ENCODE assay signal across 21 cellular contexts in the genomic region with DNA sequence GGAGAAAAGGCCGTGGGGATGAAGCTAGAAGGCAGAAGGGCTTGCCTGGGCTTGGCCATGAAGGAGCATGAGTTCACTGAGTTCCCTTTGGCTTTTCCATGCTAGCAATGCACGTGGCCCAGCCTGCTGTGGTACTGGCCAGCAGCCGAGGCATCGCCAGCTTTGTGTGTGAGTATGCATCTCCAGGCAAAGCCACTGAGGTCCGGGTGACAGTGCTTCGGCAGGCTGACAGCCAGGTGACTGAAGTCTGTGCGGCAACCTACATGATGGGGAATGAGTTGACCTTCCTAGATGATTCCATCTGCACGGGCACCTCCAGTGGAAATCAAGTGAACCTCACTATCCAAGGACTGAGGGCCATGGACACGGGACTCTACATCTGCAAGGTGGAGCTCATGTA. TPM values are rescaled to one million over a fixed set of nuclear protein-coding genes. Genes with fewer than 3 reads are reported as not detected.
A peak's percentile ranks its signal among the peaks of the same experiment; 100 is the strongest.
DNase-seq lines count a peak whose midpoint lies in the region; ATAC-seq lines count a peak whose summit lies in the region.
"Had no signal": no experiment of that assay in that cellular context is flagged by ENCODE, and none has a peak within 500 bp of the region (broad histone marks: within the 10 kb centered on the region; RNA-seq: fewer than 3 reads in every experiment).

No MANE protein-coding gene starts in this region.

- peak in 1 of 3 donors; percentile 70 for DNase-seq in CD4-positive, CD25-positive, alpha-beta regulatory T cell
- no peak for DNase-seq in CD4-positive, alpha-beta memory T cell
- peak in 1 of 2 donors; percentile 35 for DNase-seq in activated T-cell treated with anti-CD3 and anti-CD28 coated beads, Interleukin-2, amount 50 U/mL, for 72 hours
- no peak for DNase-seq in effector memory CD8-positive, alpha-beta T cell
- DNase-seq in NCI-H187 (lab: John Stamatoyannopoulos, UW): no peak
- DNase-seq in cerebellar cortex (ENCODE audit: low spot score): no peak
- DNase-seq: amygdala, BE2C, DMS 273 treated with DMSO at 0.1 percent for 48 hours, KBM-7, left cardiac atrium, NCI-H2029 treated with DMSO at 0.1 percent for 48 hours, NCI-H524 treated with DMSO at 0.1 percent for 48 hours, psoas muscle, SIG-M5, WERI-Rb-1 had no signal

- peak overlapping the region; percentile 99 for H3K27ac Mint-ChIP-seq in CD4-positive, CD25-positive, alpha-beta regulatory T cell
- peak overlapping the region; percentile 89 to 98 (median 96) for H3K27ac Mint-ChIP-seq in CD4-positive, alpha-beta memory T cell
- peak overlapping the region; percentile 99 for H3K27ac Mint-ChIP-seq in activated T-cell treated with anti-CD3 and anti-CD28 coated beads, Interleukin-2, amount 50 U/mL, for 72 hours
- peak overlapping the region; percentile 86 to 91 for H3K27ac Mint-ChIP-seq in effector memory CD8-positive, alpha-beta T cell
- H3K27ac Mint-ChIP-seq: neural progenitor cell had no signal

- H3K9me3 ChIP-seq in CD4-positive, CD25-positive, alpha-beta regulatory T cell (ENCODE audit: control insufficient read depth in 2 of 2, low read length in 2 of 2): no peaks in the 10 kb centered on the region
- no peaks in the 10 kb centered on the region for H3K9me3 ChIP-seq in CD4-positive, alpha-beta memory T cell (ENCODE audit: control insufficient read depth in 1 of 2, low read length in 2 of 2)
- H3K9me3 ChIP-seq: BE2C, psoas muscle had no signal

- peaks cover 55% of the 10 kb centered on the region for H3K36me3 ChIP-seq in CD4-positive, CD25-positive, alpha-beta regulatory T cell (ENCODE audit: control insufficient read depth, insufficient read depth, low read length)
- peaks cover 13% of the 10 kb centered on the region for H3K36me3 ChIP-seq in CD4-positive, alpha-beta memory T cell (ENCODE audit: insufficient read depth, low read length)
- H3K36me3 ChIP-seq: BE2C, neural progenitor cell, WERI-Rb-1 had no signal

- H3K4me1 ChIP-seq in CD4-positive, CD25-positive, alpha-beta regulatory T cell (ENCODE audit: control insufficient read depth, insufficient read depth, low read length, poor library complexity, severe bottlenecking): peaks cover 72% of the 10 kb centered on the region
- peaks cover 88% of the 10 kb centered on the region for H3K4me1 ChIP-seq in CD4-positive, alpha-beta memory T cell (ENCODE audit: insufficient read depth, low read length)
- H3K4me1 ChIP-seq: BE2C, neural progenitor cell, psoas muscle had no signal

- peak overlapping the region; percentile 95 for H3K27ac ChIP-seq in CD4-positive, CD25-positive, alpha-beta regulatory T cell (ENCODE audit: insufficient read depth, low read length, poor library complexity, severe bottlenecking)
- H3K27ac ChIP-seq in CD4-positive, alpha-beta memory T cell (ENCODE audit: low read depth, low read length): peak overlapping the region; percentile 59
- H3K27ac ChIP-seq: neural progenitor cell, psoas muscle, WERI-Rb-1 had no signal

- peaks cover 31 to 59% (median 42%) of the 10 kb centered on the region in 4 donors for H3K4me1 Mint-ChIP-seq in CD4-positive, CD25-positive, alpha-beta regulatory T cell
- peaks cover 62 to 88% (median 77%) of the 10 kb centered on the region in 4 donors for H3K4me1 Mint-ChIP-seq in CD4-positive, alpha-beta memory T cell
- peaks cover 64% of the 10 kb centered on the region for H3K4me1 Mint-ChIP-seq in activated T-cell treated with anti-CD3 and anti-CD28 coated beads, Interleukin-2, amount 50 U/mL, for 72 hours (ENCODE audit: low read depth)
- peaks cover 44 to 45% of the 10 kb centered on the region in 2 donors for H3K4me1 Mint-ChIP-seq in effector memory CD8-positive, alpha-beta T cell (ENCODE audit: low read depth in 2 of 2)

- no peaks in the 10 kb centered on the region for H3K27me3 Mint-ChIP-seq in CD4-positive, CD25-positive, alpha-beta regulatory T cell
- no peaks in the 10 kb centered on the region for H3K27me3 Mint-ChIP-seq in CD4-positive, alpha-beta memory T cell
- H3K27me3 Mint-ChIP-seq in activated T-cell treated with anti-CD3 and anti-CD28 coated beads, Interleukin-2, amount 50 U/mL, for 72 hours (ENCODE audit: low read depth): no peaks in the 10 kb centered on the region
- H3K27me3 Mint-ChIP-seq in effector memory CD8-positive, alpha-beta T cell: no peaks in the 10 kb centered on the region

- intact Hi-C loops in CD4-positive, alpha-beta memory T cell (cut with micrococcal nuclease): no loop called here

- no peaks in the 10 kb centered on the region for H3K27me3 ChIP-seq in CD4-positive, CD25-positive, alpha-beta regulatory T cell (ENCODE audit: control insufficient read depth, insufficient read depth, low read length)
- no peaks in the 10 kb centered on the region for H3K27me3 ChIP-seq in CD4-positive, alpha-beta memory T cell (ENCODE audit: insufficient read depth, low read length)
- H3K27me3 ChIP-seq: neural progenitor cell had no signal

- CTCF ChIA-PET in CD4-positive, alpha-beta memory T cell (lab: Charles Lee; ENCODE audit: partially characterized antibody): interaction anchor here (0.9 to 7.2 kb wide), 8 partner anchors 9 to 73 kb away, joined by 3 to 58 read pairs (median 13); no protein-coding TSS in a partner anchor

- POLR2A ChIA-PET in CD4-positive, alpha-beta memory T cell (lab: Charles Lee; ENCODE audit: partially characterized antibody): interaction anchor here (0.8 to 13.8 kb wide), 15 partner anchors 9 to 163 kb away, joined by 3 to 213 read pairs (median 6); partner anchors contain the start of genes CD28 and ICOS

- peak overlapping the region; percentile 99 for H3K4me3 ChIP-seq in CD4-positive, CD25-positive, alpha-beta regulatory T cell (ENCODE audit: low read depth, low read length)
- H3K4me3 ChIP-seq in CD4-positive, alpha-beta memory T cell (ENCODE audit: low read length in 2 of 2): peak overlapping the region; percentile 13 to 54
- H3K4me3 ChIP-seq: neural progenitor cell, psoas muscle had no signal

- H3K9me3 Mint-ChIP-seq in CD4-positive, CD25-positive, alpha-beta regulatory T cell: peaks cover 0 to 9% (median 0%) of the 10 kb centered on the region in 7 donors
- H3K9me3 Mint-ChIP-seq in CD4-positive, alpha-beta memory T cell: peaks cover 0 to 2% (median 0%) of the 10 kb centered on the region in 8 donors
- H3K9me3 Mint-ChIP-seq in activated T-cell treated with anti-CD3 and anti-CD28 coated beads, Interleukin-2, amount 50 U/mL, for 72 hours: peaks cover 7 to 8% of the 10 kb centered on the region in 2 donors
- H3K9me3 Mint-ChIP-seq in effector memory CD8-positive, alpha-beta T cell: no peaks in the 10 kb centered on the region
- H3K9me3 Mint-ChIP-seq: neural progenitor cell had no signal

- H3K36me3 Mint-ChIP-seq in CD4-positive, CD25-positive, alpha-beta regulatory T cell: peaks cover 66% of the 10 kb centered on the region
- H3K36me3 Mint-ChIP-seq in CD4-positive, alpha-beta memory T cell: peaks cover 33 to 46% of the 10 kb centered on the region in 2 donors
- H3K36me3 Mint-ChIP-seq in activated T-cell treated with anti-CD3 and anti-CD28 coated beads, Interleukin-2, amount 50 U/mL, for 72 hours (ENCODE audit: insufficient read depth in 2 of 2): peaks cover 57 to 75% of the 10 kb centered on the region in 2 donors
- peaks cover 15% of the 10 kb centered on the region for H3K36me3 Mint-ChIP-seq in effector memory CD8-positive, alpha-beta T cell (ENCODE audit: insufficient read depth)
- H3K36me3 Mint-ChIP-seq: neural progenitor cell had no signal

- no peak for ATAC-seq in CD4-positive, CD25-positive, alpha-beta regulatory T cell (ENCODE audit: low read depth in 2 of 2)
- peak in 1 of 2 donors; percentile 0 for ATAC-seq in activated T-cell treated with anti-CD3 and anti-CD28 coated beads, Interleukin-2, amount 50 U/mL, for 72 hours (replicated peaks in 1 of 2)
- ATAC-seq in effector memory CD8-positive, alpha-beta T cell (replicated peaks): no peak
- ATAC-seq in HG02759 (IDR thresholded peaks at IDR 0.05; ENCODE audit: unreplicated experiment): no peak
- ATAC-seq: esophagus mucosa, psoas muscle had no signal

- peak overlapping the region; percentile 96 to 100 (median 98) for H3K4me3 Mint-ChIP-seq in CD4-positive, CD25-positive, alpha-beta regulatory T cell
- H3K4me3 Mint-ChIP-seq in CD4-positive, alpha-beta memory T cell: peak overlapping the region; percentile 85 to 95 (median 90)
- H3K4me3 Mint-ChIP-seq in activated T-cell treated with anti-CD3 and anti-CD28 coated beads, Interleukin-2, amount 50 U/mL, for 72 hours: peak overlapping the region; percentile 91 to 99
- peak overlapping the region; percentile 65 to 67 for H3K4me3 Mint-ChIP-seq in effector memory CD8-positive, alpha-beta T cell
- H3K4me3 Mint-ChIP-seq: neural progenitor cell had no signal

RNA-seq across cellular contexts. Expression of gene CTLA4, which starts 2.9 kb away (rescaled TPM):
- 459 TPM for total RNA-seq in CD4-positive, CD25-positive, alpha-beta regulatory T cell
- 10 to 100 TPM; 52.1 to 79.2 (median 55.7) TPM for polyA plus RNA-seq in CD4-positive, CD25-positive, alpha-beta regulatory T cell
- total RNA-seq in CD4-positive, alpha-beta memory T cell: 10 to 100 TPM; 18.4 to 20.4 TPM
- 1 to 10 TPM; 7.6 to 9.0 TPM for polyA plus RNA-seq in CD4-positive, alpha-beta memory T cell
- 100 to 1,000 TPM; 132 to 254 TPM for total RNA-seq in activated T-cell treated with anti-CD3 and anti-CD28 coated beads, Interleukin-2, amount 50 U/mL, for 72 hours
- total RNA-seq: cardiac septum, OCI-LY7, psoas muscle had no signal

Comparison
In these comparisons a context has a peak if more than half of its experiments do, and no peak if none do; other contexts are left out.
1. RNA of gene CTLA4, which starts 2.9 kb away (total RNA-seq): 459 TPM in CD4-positive, CD25-positive, alpha-beta regulatory T cell (single experiment) and 132 to 254 TPM in activated T-cell treated with anti-CD3 and anti-CD28 coated beads, Interleukin-2, amount 50 U/mL, for 72 hours; 18.4 to 20.4 TPM in CD4-positive, alpha-beta memory T cell; every median in the first group is over 4 times any median in the second.
2. Peak in every context shown above with its lines, with median percentiles within 50 percentile points of each other: H3K27ac Mint-ChIP-seq and H3K4me3 Mint-ChIP-seq.